ENCODE assay signal across 8 cellular contexts in the genomic region with DNA sequence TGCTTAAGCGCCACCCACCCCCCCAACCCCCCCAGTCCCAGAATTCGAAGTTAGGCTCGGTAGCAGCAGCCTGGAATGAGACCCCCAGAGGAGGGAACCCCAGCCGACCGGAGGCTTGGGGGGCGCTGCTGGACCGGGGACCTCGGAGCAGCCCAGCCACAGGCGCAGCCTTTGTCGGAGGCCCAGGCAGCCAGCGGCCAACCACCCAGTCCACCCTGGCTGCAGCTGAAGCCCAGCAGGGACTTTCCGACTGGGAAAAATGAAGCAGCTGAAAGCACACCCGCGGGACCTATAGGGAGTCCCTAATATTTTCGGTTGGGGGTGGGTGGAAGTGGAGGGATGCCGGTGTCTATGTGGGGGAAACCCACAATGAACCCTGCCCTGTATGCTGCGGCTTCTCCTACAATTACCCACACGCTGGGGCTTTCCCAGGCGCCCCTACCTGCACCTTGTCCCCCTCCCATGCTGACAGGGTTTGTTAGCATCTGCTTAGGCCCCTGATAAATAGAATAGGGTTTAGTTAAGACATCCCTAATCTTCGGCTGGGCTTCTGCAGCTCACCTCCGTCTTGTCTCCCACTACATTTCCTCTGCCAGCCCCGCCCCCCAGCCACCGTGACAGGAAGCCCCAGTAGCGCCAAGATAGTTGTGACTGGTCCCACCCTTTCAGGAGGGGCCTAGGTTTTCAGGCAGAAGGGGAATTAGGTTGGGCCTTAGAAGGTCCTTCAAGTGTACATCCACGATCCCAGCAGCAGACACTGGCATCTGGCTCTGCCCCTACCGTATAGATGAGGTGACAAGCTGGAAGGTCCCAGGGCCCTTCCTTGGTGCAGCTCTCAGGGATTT. TPM values are rescaled to one million over a fixed set of nuclear protein-coding genes. Genes with fewer than 3 reads are reported as not detected.
A peak's percentile ranks its signal among the peaks of the same experiment; 100 is the strongest.
DNase-seq lines count a peak whose midpoint lies in the region; ATAC-seq and TF ChIP-seq lines count a peak whose summit lies in the region.

No MANE protein-coding gene starts in this region.

- 21% methylated on average over 15 of the region's 26 CpGs for WGBS in mammary epithelial cell (ENCODE audit: low coverage, missing lambda C conversion rate)

- ATAC-seq in HG03565 (IDR thresholded peaks at IDR 0.05; ENCODE audit: unreplicated experiment), result no peak

- H3K4me1 ChIP-seq in mammary epithelial cell (ENCODE audit: insufficient read depth, low read length), result peaks cover 21% of the 10 kb centered on the region

- intact Hi-C loops in mammary epithelial cell (cut with micrococcal nuclease), result loop anchor here (5.0 kb wide), 1 partner anchor 94 kb away; the partner anchor contains the start of gene KPNA6

- H3K27me3 ChIP-seq in mammary epithelial cell (ENCODE audit: insufficient read depth, low read length), result no peaks in the 10 kb centered on the region

- CTCF ChIA-PET in mammary epithelial cell (lab: Charles Lee; ENCODE audit: low non-redundant PET), result no interaction called here

- DNase-seq in NCI-H510A (lab: John Stamatoyannopoulos, UW) (peak; percentile 12), NCI-H510A treated with DMSO at 0.1 percent for 48 hours (lab: John Stamatoyannopoulos, UW) (no peak), mammary epithelial cell (peak; percentile 51), islet precursor cell (peak; percentile 78)
- DNase-seq in stimulated activated CD4-positive, alpha-beta T cell treated with anti-CD3 and anti-CD28 coated beads, Interleukin-1b, Interleukin-23, amount 100 ng/mL, for 4 hours (ENCODE audit: low read depth in 2 of 2), result peak; percentile 46 to 69

- peak overlapping the region; percentile 93 for H2AFZ ChIP-seq in mammary epithelial cell (ENCODE audit: low read depth, low read length)

- H3K27ac ChIP-seq in VCaP (peak overlapping the region; percentile 73), mammary epithelial cell (ENCODE audit: insufficient read depth, low read depth, low read length) (no peak overlapping the region)

- peak overlapping the region; percentile 90 to 95 (median 93) for H3K4me3 Mint-ChIP-seq in IgD-negative memory B cell

- peaks cover 4% of the 10 kb centered on the region for H3K36me3 ChIP-seq in mammary epithelial cell (ENCODE audit: insufficient read depth, low read length)

- H3K36me3 Mint-ChIP-seq in IgD-negative memory B cell, result peaks cover 3% of the 10 kb centered on the region

- peak overlapping the region; percentile 96 for H3K4me2 ChIP-seq in mammary epithelial cell (ENCODE audit: insufficient read depth, low read depth, low read length)

- TF ChIP-seq CTCF in VCaP (conservative IDR thresholded peaks at IDR 0.05) (no peak), mammary epithelial cell (conservative IDR thresholded peaks at IDR 0.05 in 1 of 2, IDR thresholded peaks at IDR 0.05 in 1 of 2; ENCODE audit: extremely low read depth in 1 of 2, insufficient read depth in 1 of 2, low read depth in 1 of 2, low read length in 2 of 2) (no peak)

- H3K9ac ChIP-seq in mammary epithelial cell (ENCODE audit: insufficient read depth, low read length), result no peak overlapping the region

- peaks cover under 1% of the 10 kb centered on the region for H3K27me3 Mint-ChIP-seq in IgD-negative memory B cell

- no peaks in the 10 kb centered on the region for H3K9me3 ChIP-seq in mammary epithelial cell (replicated peaks; ENCODE audit: insufficient read depth, low read length)

- peak overlapping the region; percentile 91 to 96 (median 93) for H3K27ac Mint-ChIP-seq in IgD-negative memory B cell

- H4K20me1 ChIP-seq in mammary epithelial cell (ENCODE audit: insufficient read depth, low read length), result no peaks in the 10 kb centered on the region

- no peaks in the 10 kb centered on the region for H3K9me3 Mint-ChIP-seq in IgD-negative memory B cell

- H3K79me2 ChIP-seq in mammary epithelial cell (ENCODE audit: insufficient read depth, low read length), result peaks cover 7% of the 10 kb centered on the region

- in situ Hi-C loops in mammary epithelial cell (cut with MboI; ENCODE audit: low sequenced_read_pairs in 2 of 2), result no loop called here

- BruUV-seq in mammary epithelial cell (replicated peaks; lab: Mats Ljungman, UMichigan), result no TSS peak

- H3K4me3 ChIP-seq in mammary epithelial cell (replicated peaks in 1 of 3; ENCODE audit: insufficient read depth in 1 of 3, low read depth in 2 of 3, low read length in 3 of 3), result peak overlapping the region; percentile 53 to 67 (median 56)

- peaks cover 22 to 32% (median 25%) of the 10 kb centered on the region in 3 donors for H3K4me1 Mint-ChIP-seq in IgD-negative memory B cell

- dilution Hi-C loops in mammary epithelial cell (cut with HindIII; ENCODE audit: low sequenced_read_pairs), result no loop called here

RNA-seq across cellular contexts. Expression of gene CCDC28B, which starts 0.8 kb away (rescaled TPM):
- 14.0 TPM for polyA plus RNA-seq in IgD-negative memory B cell
- total RNA-seq in mammary epithelial cell, result 1 to 10 TPM; 1.7 to 6.9 TPM
- 4.3 TPM for polyA plus RNA-seq in mammary epithelial cell
- polyA minus RNA-seq in mammary epithelial cell, result 1.9 TPM

RNA-seq across cellular contexts. Expression of gene IQCC, which starts 4.2 kb away (rescaled TPM):
- polyA plus RNA-seq in IgD-negative memory B cell (1.7 TPM), mammary epithelial cell (3.4 TPM)
- total RNA-seq in mammary epithelial cell, result 1 to 10 TPM; 2.2 to 3.9 TPM
- 0.57 TPM for polyA minus RNA-seq in mammary epithelial cell

RNA-seq across cellular contexts. Expression of gene DCDC2B, which starts 7.7 kb away (rescaled TPM):
- polyA plus RNA-seq in IgD-negative memory B cell, result not detected
- total RNA-seq in mammary epithelial cell, result not detected
- not detected for polyA plus RNA-seq in mammary epithelial cell
- polyA minus RNA-seq in mammary epithelial cell, result not detected

RNA-seq across cellular contexts. Expression of gene TMEM234, which starts 20.9 kb away (rescaled TPM):
- polyA plus RNA-seq in IgD-negative memory B cell, result 7.2 TPM
- total RNA-seq in mammary epithelial cell, result 10 to 100 TPM; 18.2 to 24.4 TPM
- polyA plus RNA-seq in mammary epithelial cell, result 16.2 TPM
- 24.5 TPM for polyA minus RNA-seq in mammary epithelial cell

RNA-seq across cellular contexts. Expression of gene EIF3I, which starts 21.0 kb away (rescaled TPM):
- polyA plus RNA-seq in IgD-negative memory B cell (154 TPM), mammary epithelial cell (643 TPM)
- total RNA-seq in mammary epithelial cell, result 100 to 1,000 TPM; 230 to 277 TPM
- polyA minus RNA-seq in mammary epithelial cell, result 531 TPM
